Comparison of ENCODE assay signal across 1 cellular context in genomic region chr6:15404700-15404980, GRCh38.
TF ChIP-seq lines count a peak whose summit lies in the region.

No MANE protein-coding gene starts in this region.

TF ChIP-seq in HEK293T, 16 proteins besides CTCF, POLR2A, EP300 and RAD21 (continued from another document):
- no peak for TF ChIP-seq PKNOX1 (IDR thresholded peaks at IDR 0.05)
- no peak for TF ChIP-seq CTBP1 (IDR thresholded peaks at IDR 0.05; ENCODE audit: borderline replicate concordance)
- TF ChIP-seq FOXK2 (IDR thresholded peaks at IDR 0.05) = no peak
- no peak for TF ChIP-seq SUZ12 (IDR thresholded peaks at IDR 0.05)
- TF ChIP-seq NFRKB (IDR thresholded peaks at IDR 0.05) = no peak
- no peak for TF ChIP-seq HDGF (IDR thresholded peaks at IDR 0.05; ENCODE audit: borderline replicate concordance)
- no peak for TF ChIP-seq BHLHE40 (IDR thresholded peaks at IDR 0.05; ENCODE audit: borderline replicate concordance)
- TF ChIP-seq FOXM1 (IDR thresholded peaks at IDR 0.05; ENCODE audit: borderline replicate concordance) = no peak
